In genomic region chr16:85969159-85969558, GRCh38 we compare ENCODE assay signal across 15 cellular contexts.
DNase-seq lines count a peak whose midpoint lies in the region; ATAC-seq and TF ChIP-seq lines count a peak whose summit lies in the region.
"Had no signal": no experiment of that assay in that cellular context is flagged by ENCODE, and none has a peak within 500 bp of the region (broad histone marks: within the 10 kb centered on the region; RNA-seq: fewer than 3 reads in every experiment).

No MANE protein-coding gene starts in this region.

- no peak overlapping the region for H3K4me3 Mint-ChIP-seq in activated T-cell treated with anti-CD3 and anti-CD28 coated beads, Interleukin-2, amount 50 U/mL, for 4 hours
- peak overlapping the region; percentile 63 for H3K4me3 Mint-ChIP-seq in stimulated activated naive CD8-positive, alpha-beta T cell treated with anti-CD3 and anti-CD28 coated beads, Interleukin-15, Interleukin-2, amounts not matched to agents 100 ng/mL and 50 ng/mL, for 24 hours
- H3K4me3 Mint-ChIP-seq: endodermal cell had no signal

- intact Hi-C loops in posterior cingulate gyrus (cut with DNase I): no loop called here

- TF ChIP-seq CTCF in fibroblast of the aortic adventitia (IDR thresholded peaks at IDR 0.05; ENCODE audit: insufficient read depth, low read length): no peak

- H3K9me3 Mint-ChIP-seq in activated T-cell treated with anti-CD3 and anti-CD28 coated beads, Interleukin-2, amount 50 U/mL, for 4 hours: no peaks in the 10 kb centered on the region
- peaks cover 10% of the 10 kb centered on the region for H3K9me3 Mint-ChIP-seq in stimulated activated naive CD8-positive, alpha-beta T cell treated with anti-CD3 and anti-CD28 coated beads, Interleukin-15, Interleukin-2, amounts not matched to agents 100 ng/mL and 50 ng/mL, for 24 hours

- peaks cover 22% of the 10 kb centered on the region for H3K4me1 Mint-ChIP-seq in activated T-cell treated with anti-CD3 and anti-CD28 coated beads, Interleukin-2, amount 50 U/mL, for 4 hours (ENCODE audit: low read depth)
- H3K4me1 Mint-ChIP-seq in stimulated activated naive CD8-positive, alpha-beta T cell treated with anti-CD3 and anti-CD28 coated beads, Interleukin-15, Interleukin-2, amounts not matched to agents 100 ng/mL and 50 ng/mL, for 24 hours (ENCODE audit: low read depth): peaks cover 58% of the 10 kb centered on the region

- no peaks in the 10 kb centered on the region for H3K36me3 Mint-ChIP-seq in activated T-cell treated with anti-CD3 and anti-CD28 coated beads, Interleukin-2, amount 50 U/mL, for 4 hours (ENCODE audit: insufficient read depth)
- H3K36me3 Mint-ChIP-seq in stimulated activated naive CD8-positive, alpha-beta T cell treated with anti-CD3 and anti-CD28 coated beads, Interleukin-15, Interleukin-2, amounts not matched to agents 100 ng/mL and 50 ng/mL, for 24 hours (ENCODE audit: low read depth): no peaks in the 10 kb centered on the region
- H3K36me3 Mint-ChIP-seq: memory B cell had no signal

- peaks cover 3% of the 10 kb centered on the region for H3K27me3 Mint-ChIP-seq in activated T-cell treated with anti-CD3 and anti-CD28 coated beads, Interleukin-2, amount 50 U/mL, for 4 hours (ENCODE audit: low read depth)
- H3K27me3 Mint-ChIP-seq in stimulated activated naive CD8-positive, alpha-beta T cell treated with anti-CD3 and anti-CD28 coated beads, Interleukin-15, Interleukin-2, amounts not matched to agents 100 ng/mL and 50 ng/mL, for 24 hours: no peaks in the 10 kb centered on the region
- H3K27me3 Mint-ChIP-seq: memory B cell had no signal

- TF ChIP-seq POLR2A in erythroblast (IDR thresholded peaks at IDR 0.05; ENCODE audit: low read length): no peak

- H3K27ac Mint-ChIP-seq in stimulated activated naive CD8-positive, alpha-beta T cell treated with anti-CD3 and anti-CD28 coated beads, Interleukin-15, Interleukin-2, amounts not matched to agents 100 ng/mL and 50 ng/mL, for 24 hours: peak overlapping the region; percentile 83
- H3K27ac Mint-ChIP-seq: endodermal cell, memory B cell had no signal

- no peak for DNase-seq in activated T-cell treated with anti-CD3 and anti-CD28 coated beads, Interleukin-2, amount 50 U/mL, for 4 hours
- DNase-seq in activated T-cell treated with anti-CD3 and anti-CD28 coated beads, Interleukin-2, amount 50 U/mL, for 1 hour: no peak
- DNase-seq in M059J (ENCODE audit: low read depth): peak; percentile 77
- DNase-seq in fibroblast of the aortic adventitia (ENCODE audit: low read depth): peak; percentile 46
- no peak for DNase-seq in NCI-H2227 treated with DMSO at 0.1 percent for 48 hours (lab: John Stamatoyannopoulos, UW)
- DNase-seq in erythroblast (lab: John Stamatoyannopoulos, UW): no peak
- DNase-seq in posterior cingulate gyrus: no peak
- DNase-seq: activated CD4-positive, alpha-beta T cell treated with anti-CD3 and anti-CD28 coated beads for 48 hours; endodermal cell; hippocampal formation; NCI-H2171; PC-3 had no signal

- peak; percentile 58 to 65 for ATAC-seq in activated T-cell treated with anti-CD3 and anti-CD28 coated beads, Interleukin-2, amount 50 U/mL, for 4 hours
- ATAC-seq: PC-3 had no signal

- no peak overlapping the region for H3K4me3 ChIP-seq in fibroblast of the aortic adventitia (ENCODE audit: low read depth, low read length)
- H3K4me3 ChIP-seq: thoracic aorta had no signal

Comparison
In these comparisons a context has a peak if more than half of its experiments do, and no peak if none do; other contexts are left out.
1. DNase-seq: peak in M059J (single experiment) and fibroblast of the aortic adventitia (single experiment); none in activated T-cell treated with anti-CD3 and anti-CD28 coated beads, Interleukin-2, amount 50 U/mL, for 4 hours (single experiment), activated T-cell treated with anti-CD3 and anti-CD28 coated beads, Interleukin-2, amount 50 U/mL, for 1 hour (single experiment), NCI-H2227 treated with DMSO at 0.1 percent for 48 hours (single experiment), erythroblast (0 of 2) and posterior cingulate gyrus (0 of 10).